ENCODE assay signal across 8 cellular contexts in genomic region chr6:10722570-10722819, GRCh38. TPM values are rescaled to one million over a fixed set of nuclear protein-coding genes. Genes with fewer than 3 reads are reported as not detected.
A peak's percentile ranks its signal among the peaks of the same experiment; 100 is the strongest.
DNase-seq lines count a peak whose midpoint lies in the region; ATAC-seq and TF ChIP-seq lines count a peak whose summit lies in the region.

No MANE protein-coding gene starts in this region.

- H3K4me2 ChIP-seq in fibroblast of lung (ENCODE audit: extremely low read depth, insufficient read depth, low read length): peak overlapping the region; percentile 86

- peak overlapping the region; percentile 40 for H3K9ac ChIP-seq in fibroblast of lung (ENCODE audit: insufficient read depth, low read length)
- peak overlapping the region; percentile 38 for H3K9ac ChIP-seq in rectal smooth muscle tissue (ENCODE audit: low read length)

- no peaks in the 10 kb centered on the region; the same call in none of the 2 replicates for H3K9me3 ChIP-seq in SJSA1 (replicated peaks)
- no peaks in the 10 kb centered on the region for H3K9me3 ChIP-seq in fibroblast of lung (ENCODE audit: control insufficient read depth, insufficient read depth, low read depth, low read length)

- H3K4me1 ChIP-seq in SJSA1 (replicated peaks): peaks cover 31% of the 10 kb centered on the region
- H3K4me1 ChIP-seq in fibroblast of lung (ENCODE audit: control insufficient read depth, extremely low read depth, insufficient read depth, low read length): no peaks in the 10 kb centered on the region
- peaks cover 14% of the 10 kb centered on the region for H3K4me1 ChIP-seq in rectal smooth muscle tissue (ENCODE audit: control insufficient read depth, insufficient read depth, low read length)

- DNase-seq in GM12865 (ENCODE audit: low read depth): no peak
- DNase-seq in SJSA1 (ENCODE audit: low read depth in 1 of 2, low spot score in 2 of 2): no peak
- no peak for DNase-seq in fibroblast of lung (ENCODE audit: low read depth in 2 of 2)
- DNase-seq in NCI-H774 (lab: John Stamatoyannopoulos, UW): no peak
- no peak for DNase-seq in stimulated activated naive CD4-positive, alpha-beta T cell treated with Interleukin-2 at 50 U/mL for 16 hours (lab: John Stamatoyannopoulos, UW)
- no peak for DNase-seq in kidney glomerular epithelial cell (lab: John Stamatoyannopoulos, UW)

- ATAC-seq in HG02938 (IDR thresholded peaks at IDR 0.05; ENCODE audit: unreplicated experiment): no peak

- H4K20me1 ChIP-seq in fibroblast of lung (ENCODE audit: control insufficient read depth, extremely low read depth, insufficient read depth, low read length): no peaks in the 10 kb centered on the region

- H3K4me3 ChIP-seq in GM12865 (ENCODE audit: low read depth, low read length) (peak overlapping the region; percentile 65), SJSA1 (peak overlapping the region; percentile 55), fibroblast of lung (replicated peaks in 1 of 4; ENCODE audit: control extremely low read depth in 1 of 4, insufficient read depth in 1 of 4, low read depth in 3 of 4, low read length in 4 of 4) (peak overlapping the region; percentile 69 to 91 (median 82)), rectal smooth muscle tissue (ENCODE audit: low read length) (peak overlapping the region; percentile 86)

- H3K27ac ChIP-seq in SJSA1 (peak overlapping the region; percentile 51), fibroblast of lung (ENCODE audit: insufficient read depth, low read length) (peak overlapping the region; percentile 83), rectal smooth muscle tissue (ENCODE audit: low read depth, low read length) (peak overlapping the region; percentile 72)

- TF ChIP-seq CTCF in GM12865 (IDR thresholded peaks at IDR 0.05; ENCODE audit: insufficient read depth, low read depth, low read length, missing control alignments) (no peak), fibroblast of lung (conservative IDR thresholded peaks at IDR 0.05 in 1 of 2, IDR thresholded peaks at IDR 0.05 in 1 of 2; ENCODE audit: low read depth in 1 of 2, low read length in 2 of 2) (no peak)

- H3K36me3 ChIP-seq in SJSA1 (peaks cover 35% of the 10 kb centered on the region), fibroblast of lung (ENCODE audit: control insufficient read depth, insufficient read depth, low read length) (peaks cover 2% of the 10 kb centered on the region), rectal smooth muscle tissue (ENCODE audit: control insufficient read depth, insufficient read depth, low read length) (peaks cover 7% of the 10 kb centered on the region)

- peaks cover 13% of the 10 kb centered on the region for H3K79me2 ChIP-seq in fibroblast of lung (ENCODE audit: control insufficient read depth, insufficient read depth, low read length)

- H3K27me3 ChIP-seq in SJSA1 (replicated peaks): no peaks in the 10 kb centered on the region
- no peaks in the 10 kb centered on the region for H3K27me3 ChIP-seq in fibroblast of lung (ENCODE audit: control insufficient read depth, insufficient read depth, low read length)
- H3K27me3 ChIP-seq in rectal smooth muscle tissue (ENCODE audit: control insufficient read depth, insufficient read depth, low read length): no peaks in the 10 kb centered on the region

- peak overlapping the region; percentile 93 for H2AFZ ChIP-seq in fibroblast of lung (ENCODE audit: low read length)

RNA-seq across cellular contexts. Expression of gene TMEM14C, which starts 0.4 kb away (rescaled TPM):
- 281 and 359 TPM in 2 replicates for total RNA-seq in SJSA1 (2014; rRNA removed; shearing (Covaris generic))
- 123 and 124 TPM in 2 replicates for total RNA-seq in fibroblast of lung
- 183 and 246 TPM in 2 replicates for polyA plus RNA-seq in fibroblast of lung
- 129 and 153 TPM in 2 replicates for polyA plus RNA-seq in fibroblast of lung (2012)
- 37.2 and 40.4 TPM in 2 replicates for polyA minus RNA-seq in fibroblast of lung (ENCODE audit: low replicate concordance)

RNA-seq across cellular contexts. Expression of gene TMEM14B, which starts 25.1 kb away (rescaled TPM):
- total RNA-seq in SJSA1 (2014; rRNA removed; shearing (Covaris generic)): 171 and 226 TPM in 2 replicates
- 52.1 and 58.3 TPM in 2 replicates for total RNA-seq in fibroblast of lung
- polyA plus RNA-seq in fibroblast of lung: 109 and 113 TPM in 2 replicates
- polyA plus RNA-seq in fibroblast of lung (2012): 72.2 and 88.0 TPM in 2 replicates
- 16.5 and 23.5 TPM in 2 replicates for polyA minus RNA-seq in fibroblast of lung (ENCODE audit: low replicate concordance)

RNA-seq across cellular contexts. Expression of gene PAK1IP1, which starts 27.7 kb away (rescaled TPM):
- total RNA-seq in SJSA1 (2014; rRNA removed; shearing (Covaris generic)): 35.4 and 45.5 TPM in 2 replicates
- 16.3 and 19.3 TPM in 2 replicates for total RNA-seq in fibroblast of lung
- polyA plus RNA-seq in fibroblast of lung: 27.3 and 33.0 TPM in 2 replicates
- 15.9 and 21.2 TPM in 2 replicates for polyA plus RNA-seq in fibroblast of lung (2012)
- polyA minus RNA-seq in fibroblast of lung (ENCODE audit: low replicate concordance): 5.7 and 14.8 TPM in 2 replicates

RNA-seq across cellular contexts. Expression of gene C6orf52, which starts 28.1 kb away (rescaled TPM):
- 0.50 and 2.2 TPM in 2 replicates for total RNA-seq in SJSA1 (2014; rRNA removed; shearing (Covaris generic))
- total RNA-seq in fibroblast of lung: 0.26 and 0.33 TPM in 2 replicates
- 0.26 and 1.1 TPM in 2 replicates for polyA plus RNA-seq in fibroblast of lung
- polyA plus RNA-seq in fibroblast of lung (2012): 0.56 and 1.3 TPM in 2 replicates
- polyA minus RNA-seq in fibroblast of lung (ENCODE audit: low replicate concordance): not detected in 2 replicates
